In genomic region chr11:133384731-133385130, GRCh38 we compare ENCODE assay signal across 2 cellular contexts.
TF ChIP-seq lines count a peak whose summit lies in the region.

No MANE protein-coding gene starts in this region.

TF ChIP-seq in IMR-90, 13 proteins besides CTCF, POLR2A, EP300 and RAD21:
- TF ChIP-seq RCOR1 (IDR thresholded peaks at IDR 0.05; ENCODE audit: insufficient replicate concordance, low read length): no peak
- TF ChIP-seq MAFK (IDR thresholded peaks at IDR 0.05; ENCODE audit: low read depth, low read length): no peak

TF ChIP-seq in H1, 55 proteins besides CTCF, POLR2A, EP300 and RAD21:
- TF ChIP-seq CEBPB (IDR thresholded peaks at IDR 0.05; ENCODE audit: low read depth, low read length) (no peak), YY1 (IDR thresholded peaks at IDR 0.05; ENCODE audit: low read depth, low read length) (no peak), SIRT6 (IDR thresholded peaks at IDR 0.05; ENCODE audit: low read length) (no peak), EGR1 (IDR thresholded peaks at IDR 0.05; ENCODE audit: borderline replicate concordance, low read depth, low read length) (no peak), ASH2L (IDR thresholded peaks at IDR 0.05; ENCODE audit: low read length) (no peak), E2F6 (IDR thresholded peaks at IDR 0.05) (no peak), KDM1A (IDR thresholded peaks at IDR 0.05; ENCODE audit: borderline replicate concordance, low read length) (no peak), ATF2 (IDR thresholded peaks at IDR 0.05; ENCODE audit: low read length) (no peak), HDAC6 (IDR thresholded peaks at IDR 0.05; ENCODE audit: low read depth, low read length) (no peak), KDM4A (IDR thresholded peaks at IDR 0.05; ENCODE audit: low read depth, low read length, severe bottlenecking) (no peak), POLR2AphosphoS5 (IDR thresholded peaks at IDR 0.05; ENCODE audit: low read depth, low read length) (no peak), JUND (IDR thresholded peaks at IDR 0.05; ENCODE audit: low read length) (no peak), TAF1 (IDR thresholded peaks at IDR 0.05; ENCODE audit: low read depth, low read length) (no peak), KDM5A (IDR thresholded peaks at IDR 0.05; ENCODE audit: low read length) (no peak), RFX5 (IDR thresholded peaks at IDR 0.05; ENCODE audit: borderline replicate concordance, low read depth, low read length) (no peak), POU5F1 (IDR thresholded peaks at IDR 0.05; ENCODE audit: low read depth, low read length) (no peak), USF2 (IDR thresholded peaks at IDR 0.05; ENCODE audit: low read length) (no peak), CBX8 (IDR thresholded peaks at IDR 0.05; ENCODE audit: borderline replicate concordance, low read depth, low read length) (no peak)
